Comparison of ENCODE assay signal across 8 cellular contexts in genomic region chr10:100535715-100536353, GRCh38. TPM values are rescaled to one million over a fixed set of nuclear protein-coding genes. Genes with fewer than 3 reads are reported as not detected.
DNase-seq lines count a peak whose midpoint lies in the region; TF ChIP-seq lines count a peak whose summit lies in the region.

TSS of gene HIF1AN (plus strand) at chr10:100535943. CDS start at chr10:100535959, 16 bp downstream.

- peaks cover 4% of the 10 kb centered on the region for H3K9me3 Mint-ChIP-seq in activated naive CD4-positive, alpha-beta T cell treated with anti-CD3 and anti-CD28 coated beads, Interleukin-2, amount 10 ng/mL, durations not matched to agents 7 days and 5 days

- H3K27ac Mint-ChIP-seq in activated naive CD4-positive, alpha-beta T cell treated with anti-CD3 and anti-CD28 coated beads, Interleukin-2, amount 10 ng/mL, durations not matched to agents 7 days and 5 days = no peak within 1 kb of the TSS

- peak within 1 kb of the TSS; percentile 3 for H3K27ac ChIP-seq in temporal lobe (ENCODE audit: low read depth, low read length)

- peak; percentile 94 for TF ChIP-seq CTCF in HFF-Myc (IDR thresholded peaks at IDR 0.05; ENCODE audit: low read depth, low read length, missing control alignments)

- H3K27me3 Mint-ChIP-seq in activated naive CD4-positive, alpha-beta T cell treated with anti-CD3 and anti-CD28 coated beads, Interleukin-2, amount 10 ng/mL, durations not matched to agents 7 days and 5 days = no peaks in the 10 kb centered on the region

- CTCF ChIA-PET in activated naive CD4-positive, alpha-beta T cell treated with anti-CD3 and anti-CD28 coated beads, Interleukin-2, amount 10 ng/mL, durations not matched to agents 7 days and 5 days (lab: Charles Lee) = interaction anchor here (0.6 to 3.9 kb wide), 16 partner anchors 8 to 531 kb away, joined by 3 to 13 read pairs (median 4); no protein-coding TSS in a partner anchor

- H3K4me1 Mint-ChIP-seq in activated naive CD4-positive, alpha-beta T cell treated with anti-CD3 and anti-CD28 coated beads, Interleukin-2, amount 10 ng/mL, durations not matched to agents 7 days and 5 days = peaks cover 16% of the 10 kb centered on the region

- H3K36me3 Mint-ChIP-seq in activated naive CD4-positive, alpha-beta T cell treated with anti-CD3 and anti-CD28 coated beads, Interleukin-2, amount 10 ng/mL, durations not matched to agents 7 days and 5 days = peaks cover 34% of the 10 kb centered on the region

- peak; percentile 93 for DNase-seq in HFF-Myc (ENCODE audit: extremely low read depth, low read depth)
- DNase-seq in MV-4-11 (lab: John Stamatoyannopoulos, UW) = peak; percentile 94
- peak; percentile 98 for DNase-seq in SK-N-DZ (ENCODE audit: low spot score)
- DNase-seq in activated naive CD4-positive, alpha-beta T cell treated with anti-CD3 and anti-CD28 coated beads, Interleukin-2, amount 10 ng/mL, durations not matched to agents 7 days and 5 days = peak; percentile 92
- peak; percentile 75 for DNase-seq in glomerular endothelial cell (ENCODE audit: extremely low read depth, low read depth, low spot score)
- peak; percentile 80 for DNase-seq in occipital lobe (lab: John Stamatoyannopoulos, UW)

- no peak within 1 kb of the TSS for H3K4me3 Mint-ChIP-seq in activated naive CD4-positive, alpha-beta T cell treated with anti-CD3 and anti-CD28 coated beads, Interleukin-2, amount 10 ng/mL, durations not matched to agents 7 days and 5 days

- H3K4me3 ChIP-seq in GM08714 (ENCODE audit: low read length) (peak within 1 kb of the TSS; percentile 96), HFF-Myc (replicated peaks; ENCODE audit: low read depth, low read length) (peak within 1 kb of the TSS; percentile 68)

RNA-seq across cellular contexts. Expression of gene HIF1AN, which starts in this region (rescaled TPM):
- polyA plus RNA-seq in SK-N-DZ (2014; cell fraction: cytosol; rRNA removed) = 4.0 and 4.9 TPM in 2 replicates
- 9.6 and 17.1 TPM in 2 replicates for polyA plus RNA-seq in SK-N-DZ (2014; cell fraction: nucleus; rRNA removed)
- 6.1 and 9.9 TPM in 2 replicates for total RNA-seq in glomerular endothelial cell
- total RNA-seq in occipital lobe = 14.0 TPM
- 9.6 TPM for total RNA-seq in temporal lobe

Comparison
In these comparisons a context has a peak if more than half of its experiments do, and no peak if none do; other contexts are left out.
1. Peak in every context shown above with its lines: DNase-seq, H3K4me3 ChIP-seq and H3K27ac ChIP-seq.